17 cellular contexts compared by ENCODE assay signal in genomic region chr14:55571125-55571889, GRCh38. TPM values are rescaled to one million over a fixed set of nuclear protein-coding genes. Genes with fewer than 3 reads are reported as not detected.
DNase-seq lines count a peak whose midpoint lies in the region; ATAC-seq, FAIRE-seq and TF ChIP-seq lines count a peak whose summit lies in the region.
"Had no signal": no experiment of that assay in that cellular context is flagged by ENCODE, and none has a peak within 500 bp of the region (broad histone marks: within the 10 kb centered on the region; RNA-seq: fewer than 3 reads in every experiment).

No MANE protein-coding gene starts in this region.

- H3K9me3 ChIP-seq in A673 (ENCODE audit: low read depth, low read length, poor library complexity, severe bottlenecking) (no peaks in the 10 kb centered on the region), BE2C (no peaks in the 10 kb centered on the region)
- H3K9me3 ChIP-seq: pancreas had no signal

- H3K4me3 ChIP-seq in A673 (ENCODE audit: low read depth, low read length, poor library complexity, severe bottlenecking) (no peak overlapping the region), BE2C (ENCODE audit: low read depth, low read length) (no peak overlapping the region)
- H3K4me3 ChIP-seq: pancreas had no signal

- no peak for DNase-seq in GM19239 (ENCODE audit: insufficient read length, low spot score)
- no peak for DNase-seq in A673 (ENCODE audit: low spot score)
- DNase-seq in RPMI8226 = no peak
- no peak for DNase-seq in BE2C
- no peak for DNase-seq in HPDE6-E6E7 (ENCODE audit: extremely low spot score)
- DNase-seq: activated CD4-positive, alpha-beta T cell treated with anti-CD3 and anti-CD28 coated beads for 48 hours; activated T-cell treated with anti-CD3 and anti-CD28 coated beads, Interleukin-2, amount 50 U/mL, for 24 hours; CD8-positive, alpha-beta T cell; NCI-H1417 treated with DMSO at 0.1 percent for 48 hours; NCI-H69; pancreas had no signal

- ATAC-seq in GM21717 (IDR thresholded peaks at IDR 0.05; ENCODE audit: unreplicated experiment) (peak; percentile 75), HG03135 (IDR thresholded peaks at IDR 0.05; ENCODE audit: unreplicated experiment) (peak; percentile 77)
- ATAC-seq in stimulated activated memory B cell treated with anti-CD40 and anti-IgM and Interleukin-4, amounts not matched to agents 10 μg/mL and 1 μg/mL and 100 μg/mL, for 72 hours = peak; percentile 80
- ATAC-seq: CD8-positive, alpha-beta T cell; pancreas had no signal

- CTCF ChIA-PET in A673 (lab: Charles Lee) = no interaction called here

- no peaks in the 10 kb centered on the region for H3K36me3 Mint-ChIP-seq in stimulated activated memory B cell treated with anti-CD40 and anti-IgM and Interleukin-4, amounts not matched to agents 10 μg/mL and 1 μg/mL and 100 μg/mL, for 72 hours
- H3K36me3 Mint-ChIP-seq: CD8-positive, alpha-beta T cell had no signal

- peak; percentile 78 for FAIRE-seq in GM19239 (lab: Jason Lieb, UNC)
- FAIRE-seq: endothelial cell of umbilical vein, H54, pancreas, RCC 7860 had no signal

- intact Hi-C loops in A673 (cut with micrococcal nuclease; ENCODE audit: unreplicated experiment) = no loop called here

- H3K4me3 Mint-ChIP-seq in stimulated activated memory B cell treated with anti-CD40 and anti-IgM and Interleukin-4, amounts not matched to agents 10 μg/mL and 1 μg/mL and 100 μg/mL, for 72 hours = no peak overlapping the region
- H3K4me3 Mint-ChIP-seq: activated T-cell treated with anti-CD3 and anti-CD28 coated beads, Interleukin-2, amount 50 U/mL, for 24 hours; CD8-positive, alpha-beta T cell had no signal

- H3K27ac Mint-ChIP-seq in stimulated activated memory B cell treated with anti-CD40 and anti-IgM and Interleukin-4, amounts not matched to agents 10 μg/mL and 1 μg/mL and 100 μg/mL, for 72 hours = peak overlapping the region; percentile 72
- H3K27ac Mint-ChIP-seq: activated T-cell treated with anti-CD3 and anti-CD28 coated beads, Interleukin-2, amount 50 U/mL, for 24 hours; CD8-positive, alpha-beta T cell had no signal

- no peaks in the 10 kb centered on the region for H3K27me3 ChIP-seq in A673 (replicated peaks; ENCODE audit: insufficient read depth, low read depth, low read length, poor library complexity)
- no peaks in the 10 kb centered on the region for H3K27me3 ChIP-seq in BE2C
- H3K27me3 ChIP-seq: pancreas had no signal

- no peaks in the 10 kb centered on the region for H3K27me3 Mint-ChIP-seq in stimulated activated memory B cell treated with anti-CD40 and anti-IgM and Interleukin-4, amounts not matched to agents 10 μg/mL and 1 μg/mL and 100 μg/mL, for 72 hours

- H3K4me1 ChIP-seq in A673 (ENCODE audit: insufficient read depth, low read length, poor library complexity, severe bottlenecking) = peaks cover 7% of the 10 kb centered on the region
- peaks cover 12% of the 10 kb centered on the region; the same call in 1 of the 2 replicates for H3K4me1 ChIP-seq in BE2C
- H3K4me1 ChIP-seq: pancreas had no signal

- POLR2A ChIA-PET in A673 (lab: Charles Lee; ENCODE audit: low non-redundant PET) = interaction anchor here (0.7 kb wide), 1 partner anchor 24 kb away, joined by 3 read pairs; no protein-coding TSS in a partner anchor

- H3K9me3 Mint-ChIP-seq in stimulated activated memory B cell treated with anti-CD40 and anti-IgM and Interleukin-4, amounts not matched to agents 10 μg/mL and 1 μg/mL and 100 μg/mL, for 72 hours = no peaks in the 10 kb centered on the region
- H3K9me3 Mint-ChIP-seq: activated T-cell treated with anti-CD3 and anti-CD28 coated beads, Interleukin-2, amount 50 U/mL, for 24 hours; CD8-positive, alpha-beta T cell had no signal

- H3K4me1 Mint-ChIP-seq in stimulated activated memory B cell treated with anti-CD40 and anti-IgM and Interleukin-4, amounts not matched to agents 10 μg/mL and 1 μg/mL and 100 μg/mL, for 72 hours = peaks cover 11% of the 10 kb centered on the region

- BruUV-seq in A673 (replicated peaks; lab: Mats Ljungman, UMichigan) = no TSS peak

- H3K36me3 ChIP-seq in A673 (ENCODE audit: insufficient read depth, low read length, poor library complexity, severe bottlenecking) (no peaks in the 10 kb centered on the region), BE2C (no peaks in the 10 kb centered on the region)
- H3K36me3 ChIP-seq: pancreas had no signal

- TF ChIP-seq CTCF in A673 (conservative IDR thresholded peaks at IDR 0.05; ENCODE audit: low read depth, low read length) (no peak), BE2C (IDR thresholded peaks at IDR 0.05; ENCODE audit: low read depth, low read length) (no peak)

- H3K27ac ChIP-seq in A673 (ENCODE audit: low read depth, low read length, poor library complexity, severe bottlenecking) = no peak overlapping the region
- H3K27ac ChIP-seq: pancreas had no signal

RNA-seq across cellular contexts. Expression of gene KTN1, which starts 8.7 kb away (rescaled TPM):
- total RNA-seq in A673 (2021) = 170 and 199 TPM in 2 replicates
- polyA plus RNA-seq in BE2C (2012; ENCODE audit: insufficient read depth, insufficient read length, low read depth) = 94.3 TPM
